ENCODE assay signal across 17 cellular contexts in genomic region chr17:78227455-78227916, GRCh38. TPM values are rescaled to one million over a fixed set of nuclear protein-coding genes. Genes with fewer than 3 reads are reported as not detected.
DNase-seq lines count a peak whose midpoint lies in the region; ATAC-seq, FAIRE-seq and TF ChIP-seq lines count a peak whose summit lies in the region.
"Had no signal": no experiment of that assay in that cellular context is flagged by ENCODE, and none has a peak within 500 bp of the region (broad histone marks: within the 10 kb centered on the region; RNA-seq: fewer than 3 reads in every experiment).

No MANE protein-coding gene starts in this region.

- H3K4me1 Mint-ChIP-seq in astrocyte (ENCODE audit: low read depth, unreplicated experiment) = no peaks in the 10 kb centered on the region
- peaks cover 4% of the 10 kb centered on the region; the same call in 1 of the 2 replicates for H3K4me1 Mint-ChIP-seq in WTC11
- H3K4me1 Mint-ChIP-seq: central memory CD8-positive, alpha-beta T cell had no signal

- no peak overlapping the region for H3K14ac ChIP-seq in trophoblast cell (ENCODE audit: low read length)

- no CpG with 5 or more reads among the region's 10 CpGs for WGBS in trophoblast cell (ENCODE audit: extremely low coverage, insufficient coverage, insufficient read length)
- WGBS in smooth muscle cell (ENCODE audit: low lambda C conversion rate) = 77% methylated on average over 10 of the region's 10 CpGs
- 75% methylated on average over 9 of the region's 10 CpGs for WGBS in suprapubic skin

- POLR2A ChIA-PET in WTC11 (lab: Charles Lee) = no interaction called here
- POLR2A ChIA-PET in HEK293T (lab: Yijun Ruan, JAX) = interaction anchor here (1.1 to 3.0 kb wide), 2 partner anchors 27 to 40 kb away, joined by 3 to 15 read pairs; partner anchors contain the start of genes AFMID and TK1

- no peak overlapping the region for H2AFZ ChIP-seq in astrocyte (ENCODE audit: low read depth, low read length)
- no peak overlapping the region for H2AFZ ChIP-seq in trophoblast cell (ENCODE audit: insufficient read depth, low read length, poor library complexity)
- no peak overlapping the region for H2AFZ ChIP-seq in smooth muscle cell (ENCODE audit: low read depth)

- H3K4me2 ChIP-seq in astrocyte (ENCODE audit: low read length) (peak overlapping the region; percentile 13), trophoblast cell (ENCODE audit: low read length) (no peak overlapping the region), smooth muscle cell (no peak overlapping the region)

- no peak for TF ChIP-seq EP300 in suprapubic skin (IDR thresholded peaks at IDR 0.05)

- H3K4me3 ChIP-seq in astrocyte (ENCODE audit: insufficient read depth, low read depth, low read length) = no peak overlapping the region
- no peak overlapping the region for H3K4me3 ChIP-seq in trophoblast cell (ENCODE audit: low read depth, low read length)
- no peak overlapping the region for H3K4me3 ChIP-seq in smooth muscle cell
- H3K4me3 ChIP-seq in suprapubic skin = no peak overlapping the region
- H3K4me3 ChIP-seq: HAP-1, right lobe of liver had no signal

- H4K12ac ChIP-seq in trophoblast cell (ENCODE audit: low read depth, low read length) = no peak overlapping the region

- H2BK5ac ChIP-seq in trophoblast cell (ENCODE audit: low read depth, low read length, poor library complexity) = no peak overlapping the region

- H3K4me3 Mint-ChIP-seq in astrocyte (ENCODE audit: unreplicated experiment) = no peak overlapping the region
- no peak overlapping the region for H3K4me3 Mint-ChIP-seq in WTC11
- H3K4me3 Mint-ChIP-seq: CD4-positive, CD25-positive, alpha-beta regulatory T cell; central memory CD8-positive, alpha-beta T cell had no signal

- H3K27me3 ChIP-seq in astrocyte (ENCODE audit: insufficient read depth, low read length) = peaks cover 14% of the 10 kb centered on the region
- peaks cover 22% of the 10 kb centered on the region for H3K27me3 ChIP-seq in trophoblast cell (ENCODE audit: insufficient read depth, low read length)
- peaks cover 31% of the 10 kb centered on the region for H3K27me3 ChIP-seq in smooth muscle cell (ENCODE audit: low read depth)
- H3K27me3 ChIP-seq in suprapubic skin = peaks cover 33% of the 10 kb centered on the region

- no peak overlapping the region for H2AK5ac ChIP-seq in trophoblast cell (ENCODE audit: low read length)

- TF ChIP-seq CTCF in astrocyte (IDR thresholded peaks at IDR 0.05; ENCODE audit: insufficient read depth, low read depth, low read length) (no peak), WTC11 (IDR thresholded peaks at IDR 0.05) (no peak), smooth muscle cell (IDR thresholded peaks at IDR 0.05; ENCODE audit: borderline replicate concordance, insufficient read depth, poor library complexity, severe bottlenecking) (no peak), suprapubic skin (IDR thresholded peaks at IDR 0.05) (no peak)

- H4K20me1 ChIP-seq in astrocyte (ENCODE audit: insufficient read depth, low read length) (no peaks in the 10 kb centered on the region), smooth muscle cell (ENCODE audit: low read depth) (no peaks in the 10 kb centered on the region)

- H3K27me3 Mint-ChIP-seq in astrocyte (ENCODE audit: low read depth, unreplicated experiment) = peaks cover 23% of the 10 kb centered on the region
- peaks cover 24% of the 10 kb centered on the region for H3K27me3 Mint-ChIP-seq in WTC11 (ENCODE audit: low read depth)

- H3K9ac ChIP-seq in astrocyte (ENCODE audit: low read length) (no peak overlapping the region), trophoblast cell (ENCODE audit: low read length) (no peak overlapping the region), smooth muscle cell (ENCODE audit: low read depth) (no peak overlapping the region)

- DNase-seq in DMS53 (lab: John Stamatoyannopoulos, UW) (peak; percentile 97), NCI-H1694 (lab: John Stamatoyannopoulos, UW) (peak; percentile 90), astrocyte (ENCODE audit: low read depth) (peak; percentile 8), trophoblast cell (peak; percentile 28 to 35), WTC11 (ENCODE audit: low spot score) (no peak), smooth muscle cell (lab: John Stamatoyannopoulos, UW; ENCODE audit: unreplicated experiment) (no peak), HEK293T (ENCODE audit: extremely low spot score) (no peak), suprapubic skin (ENCODE audit: low spot score in 2 of 2) (no peak)
- DNase-seq: activated naive CD4-positive, alpha-beta T cell treated with anti-CD3 and anti-CD28 coated beads, Interleukin-2, amount 50 U/mL, for 16 hours; CD4-positive, CD25-positive, alpha-beta regulatory T cell; glutamatergic neuron; left cardiac atrium; NCI-H2227 treated with DMSO at 0.1 percent for 48 hours; right lobe of liver; stimulated activated naive CD4-positive, alpha-beta T cell treated with Interleukin-2 at 50 U/mL for 16 hours had no signal

- no peak for ATAC-seq in WTC11
- ATAC-seq: left cardiac atrium had no signal

- H3K79me2 ChIP-seq in astrocyte (ENCODE audit: insufficient read depth, low read length) (no peaks in the 10 kb centered on the region), trophoblast cell (ENCODE audit: control insufficient read depth, insufficient read depth, low read length, poor library complexity) (no peaks in the 10 kb centered on the region), smooth muscle cell (ENCODE audit: low read depth) (no peaks in the 10 kb centered on the region)

- no peaks in the 10 kb centered on the region for H3F3A ChIP-seq in smooth muscle cell (ENCODE audit: low read depth)

- H3K9me3 Mint-ChIP-seq in astrocyte (ENCODE audit: unreplicated experiment) (no peaks in the 10 kb centered on the region), WTC11 (no peaks in the 10 kb centered on the region)
- H3K9me3 Mint-ChIP-seq: CD4-positive, CD25-positive, alpha-beta regulatory T cell; central memory CD8-positive, alpha-beta T cell had no signal

- H3K18ac ChIP-seq in trophoblast cell (ENCODE audit: low read length) = no peak overlapping the region

- H3K9me3 ChIP-seq in astrocyte (ENCODE audit: insufficient read depth, low read depth, low read length) (no peaks in the 10 kb centered on the region), trophoblast cell (ENCODE audit: insufficient read depth, low read depth, low read length) (peaks cover 2% of the 10 kb centered on the region), smooth muscle cell (replicated peaks; ENCODE audit: low read depth) (no peaks in the 10 kb centered on the region), suprapubic skin (no peaks in the 10 kb centered on the region)
- H3K9me3 ChIP-seq: HAP-1, right lobe of liver had no signal

- no peak overlapping the region for H4K8ac ChIP-seq in trophoblast cell (ENCODE audit: low read depth, low read length)

- TF ChIP-seq POLR2A in suprapubic skin (IDR thresholded peaks at IDR 0.05) = no peak

- CTCF ChIA-PET in WTC11 (lab: Charles Lee) (interaction anchor here (0.9 kb wide), 1 partner anchor 21 kb away, joined by 7 read pairs; no protein-coding TSS in a partner anchor), HEK293T (lab: Yijun Ruan, JAX) (no interaction called here)

- FAIRE-seq in astrocyte (lab: Jason Lieb, UNC) = no peak

- H3K4me1 ChIP-seq in astrocyte (ENCODE audit: insufficient read depth, low read length) = no peaks in the 10 kb centered on the region
- peaks cover 0 to 5% of the 10 kb centered on the region in 2 experiments for H3K4me1 ChIP-seq in trophoblast cell (ENCODE audit: control insufficient read depth in 1 of 2, insufficient read depth in 2 of 2, low read length in 2 of 2)
- no peaks in the 10 kb centered on the region for H3K4me1 ChIP-seq in smooth muscle cell (ENCODE audit: low read depth)
- peaks cover 20% of the 10 kb centered on the region for H3K4me1 ChIP-seq in suprapubic skin
- H3K4me1 ChIP-seq: HAP-1, right lobe of liver had no signal

- H3K36me3 ChIP-seq in astrocyte (ENCODE audit: insufficient read depth, low read length) (peaks cover 4% of the 10 kb centered on the region), trophoblast cell (ENCODE audit: control insufficient read depth in 1 of 2, insufficient read depth in 2 of 2, low read length in 2 of 2) (peaks cover 16 to 22% of the 10 kb centered on the region in 2 experiments), smooth muscle cell (ENCODE audit: low read depth) (no peaks in the 10 kb centered on the region), suprapubic skin (no peaks in the 10 kb centered on the region)
- H3K36me3 ChIP-seq: right lobe of liver had no signal

- H3K23ac ChIP-seq in trophoblast cell (ENCODE audit: low read length) = no peak overlapping the region

- H4K91ac ChIP-seq in trophoblast cell (ENCODE audit: low read depth, low read length) = no peak overlapping the region

- no peak overlapping the region for H3K4ac ChIP-seq in trophoblast cell (ENCODE audit: low read depth, low read length)

- H2BK120ac ChIP-seq in trophoblast cell (ENCODE audit: insufficient read depth, low read length, poor library complexity) = no peak overlapping the region

- no peaks in the 10 kb centered on the region for H3K79me1 ChIP-seq in trophoblast cell (ENCODE audit: low read length)

- H3K27ac Mint-ChIP-seq in astrocyte (ENCODE audit: unreplicated experiment) (no peak overlapping the region), WTC11 (no peak overlapping the region)
- H3K27ac Mint-ChIP-seq: CD4-positive, CD25-positive, alpha-beta regulatory T cell had no signal

- no peaks in the 10 kb centered on the region for H3K36me3 Mint-ChIP-seq in astrocyte (ENCODE audit: low read depth, unreplicated experiment)
- peaks cover 26% of the 10 kb centered on the region for H3K36me3 Mint-ChIP-seq in WTC11
- H3K36me3 Mint-ChIP-seq: CD4-positive, CD25-positive, alpha-beta regulatory T cell had no signal

- no peak overlapping the region for H3K27ac ChIP-seq in astrocyte (ENCODE audit: low read depth, low read length)
- no peak overlapping the region for H3K27ac ChIP-seq in trophoblast cell (ENCODE audit: low read depth, low read length)
- no peak overlapping the region for H3K27ac ChIP-seq in smooth muscle cell (ENCODE audit: low read depth)
- no peak overlapping the region for H3K27ac ChIP-seq in suprapubic skin
- H3K27ac ChIP-seq: right lobe of liver had no signal

- no peak overlapping the region for H2BK12ac ChIP-seq in trophoblast cell (ENCODE audit: low read length)

RNA-seq across cellular contexts. Expression of gene TMEM235, which starts 3.9 kb away (rescaled TPM):
- total RNA-seq in astrocyte (not detected in 2 replicates), WTC11 (2021) (0.24 to 0.41 TPM (median 0.27 TPM) in 3 replicates), smooth muscle cell (not detected in 2 replicates), suprapubic skin (not detected)
- not detected in 2 replicates for polyA plus RNA-seq in trophoblast cell (2013)
- polyA plus RNA-seq in smooth muscle cell = not detected in 2 replicates
- total RNA-seq: CD4-positive, CD25-positive, alpha-beta regulatory T cell; left cardiac atrium; right lobe of liver had no signal
- polyA plus RNA-seq: CD4-positive, CD25-positive, alpha-beta regulatory T cell had no signal

RNA-seq across cellular contexts. Expression of gene BIRC5, which starts 13.4 kb away (rescaled TPM):
- total RNA-seq in astrocyte (3.3 and 5.8 TPM in 2 replicates), WTC11 (2021) (115 to 117 TPM (median 117 TPM) in 3 replicates), smooth muscle cell (7.7 and 15.3 TPM in 2 replicates), suprapubic skin (1 to 10 TPM; 3.7 to 9.6 (median 5.5) TPM)
- 38.7 and 44.2 TPM in 2 replicates for polyA plus RNA-seq in trophoblast cell (2013)
- polyA plus RNA-seq in smooth muscle cell = 11.9 and 15.6 TPM in 2 replicates

RNA-seq across cellular contexts. Expression of gene AFMID, which starts 40.3 kb away (rescaled TPM):
- 48.5 and 53.7 TPM in 2 replicates for total RNA-seq in astrocyte
- 14.8 and 16.0 TPM in 2 replicates for polyA plus RNA-seq in trophoblast cell (2013)
- 45.1 to 58.7 TPM (median 48.8 TPM) in 3 replicates for total RNA-seq in WTC11 (2021)
- 63.7 and 64.9 TPM in 2 replicates for total RNA-seq in smooth muscle cell
- 10.0 and 23.0 TPM in 2 replicates for polyA plus RNA-seq in smooth muscle cell
- total RNA-seq in suprapubic skin = 10 to 100 TPM; 43.9 to 78.3 (median 66.1) TPM

RNA-seq across cellular contexts. Expression of gene TK1, which starts 40.6 kb away (rescaled TPM):
- total RNA-seq in astrocyte = 5.2 and 7.5 TPM in 2 replicates
- 55.5 and 56.1 TPM in 2 replicates for polyA plus RNA-seq in trophoblast cell (2013)
- 72.5 to 84.1 TPM (median 82.6 TPM) in 3 replicates for total RNA-seq in WTC11 (2021)
- 20.0 and 20.9 TPM in 2 replicates for total RNA-seq in smooth muscle cell
- 53.7 and 72.7 TPM in 2 replicates for polyA plus RNA-seq in smooth muscle cell
- 1 to 10 TPM; 1.0 to 9.1 (median 7.0) TPM for total RNA-seq in suprapubic skin

RNA-seq across cellular contexts. Expression of gene SYNGR2, which starts 59.1 kb away (rescaled TPM):
- total RNA-seq in astrocyte (75.0 and 82.2 TPM in 2 replicates), WTC11 (2021) (47.7 to 50.3 TPM (median 50.2 TPM) in 3 replicates), smooth muscle cell (55.3 and 64.7 TPM in 2 replicates), suprapubic skin (100 to 1,000 TPM; 127 to 139 (median 133) TPM)
- 30.3 and 34.2 TPM in 2 replicates for polyA plus RNA-seq in trophoblast cell (2013)
- polyA plus RNA-seq in smooth muscle cell = 46.1 and 136 TPM in 2 replicates

Comparison
In these comparisons a context has a peak if more than half of its experiments do, and no peak if none do; other contexts are left out.
1. DNase-seq: peak in DMS53 (single experiment), NCI-H1694 (single experiment), astrocyte (single experiment) and trophoblast cell (2 of 2); none in WTC11 (single experiment), smooth muscle cell (single experiment), HEK293T (single experiment) and suprapubic skin (0 of 2).